Comparison of ENCODE assay signal across 16 cellular contexts in the genomic region with DNA sequence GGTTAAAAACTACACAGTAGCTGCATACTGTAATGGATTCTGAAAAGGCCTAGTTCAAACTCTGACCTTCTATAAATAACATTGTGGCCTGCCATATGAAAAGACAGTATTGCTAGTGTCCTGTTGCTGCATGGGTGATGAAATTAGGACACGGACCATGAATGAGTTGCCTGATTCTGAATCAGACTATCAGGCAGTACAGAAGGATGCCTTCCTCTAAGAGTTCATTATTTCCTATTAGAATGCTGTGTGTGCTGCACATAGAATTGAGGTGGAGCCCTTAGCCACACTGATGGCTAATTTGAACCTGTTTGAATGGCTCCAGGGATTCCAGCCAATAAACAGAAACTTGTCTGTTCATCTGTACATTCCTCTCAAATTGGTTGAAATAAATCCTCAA.
A peak's percentile ranks its signal among the peaks of the same experiment; 100 is the strongest.
DNase-seq lines count a peak whose midpoint lies in the region; ATAC-seq lines count a peak whose summit lies in the region.
"Had no signal": no experiment of that assay in that cellular context is flagged by ENCODE, and none has a peak within 500 bp of the region (broad histone marks: within the 10 kb centered on the region; RNA-seq: fewer than 3 reads in every experiment).

No MANE protein-coding gene starts in this region.

- ATAC-seq in HG02798 (IDR thresholded peaks at IDR 0.05; ENCODE audit: poor library complexity, unreplicated experiment): no peak
- ATAC-seq: A549; CD8-positive, alpha-beta T cell; GM12878 had no signal

- DNase-seq in NCI-H446 treated with DMSO at 0.1 percent for 48 hours (lab: John Stamatoyannopoulos, UW) (peak; percentile 7), NCI-H446 (lab: John Stamatoyannopoulos, UW) (no peak), astrocyte of the hippocampus (ENCODE audit: low read depth, low spot score) (peak; percentile 57), foreskin melanocyte (peak; percentile 61), NCI-H1694 (lab: John Stamatoyannopoulos, UW) (no peak)
- DNase-seq: AML-193; Caco-2; Calu3; CD4-positive, alpha-beta T cell; CD8-positive, alpha-beta T cell; DND-41; EL; GDM1 had no signal

Comparison
In these comparisons a context has a peak if more than half of its experiments do, and no peak if none do; other contexts are left out.
1. DNase-seq: peak in NCI-H446 treated with DMSO at 0.1 percent for 48 hours (single experiment), astrocyte of the hippocampus (single experiment) and foreskin melanocyte (single experiment); none in NCI-H446 (0 of 2) and NCI-H1694 (single experiment).